ENCODE assay signal across 24 cellular contexts in the genomic region with DNA sequence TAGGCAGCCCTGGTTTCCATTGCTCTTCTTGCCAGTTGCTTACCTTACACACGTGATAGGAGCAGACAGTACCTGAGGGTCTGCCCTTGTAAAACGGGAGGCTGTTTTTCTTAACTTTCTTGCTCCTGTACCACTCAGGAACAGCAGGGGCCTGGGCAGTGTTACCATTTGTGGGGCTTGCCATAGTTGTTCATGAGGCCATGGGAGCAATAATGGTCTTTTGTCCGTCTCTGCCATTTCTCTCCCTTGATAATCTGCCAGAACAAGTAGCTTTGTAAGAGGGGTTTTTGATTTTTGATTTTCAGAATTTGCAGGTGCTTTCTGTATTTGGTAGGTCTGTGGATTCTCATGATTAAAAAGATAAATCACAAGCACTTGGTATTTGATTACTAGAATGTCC.
A peak's percentile ranks its signal among the peaks of the same experiment; 100 is the strongest.
DNase-seq lines count a peak whose midpoint lies in the region; ATAC-seq and TF ChIP-seq lines count a peak whose summit lies in the region.
"Had no signal": no experiment of that assay in that cellular context is flagged by ENCODE, and none has a peak within 500 bp of the region (broad histone marks: within the 10 kb centered on the region; RNA-seq: fewer than 3 reads in every experiment).

No MANE protein-coding gene starts in this region.

- H3K4me3 Mint-ChIP-seq in brain (no peak overlapping the region), endothelial cell (ENCODE audit: unreplicated experiment) (peak overlapping the region; percentile 12)
- H3K4me3 Mint-ChIP-seq in stimulated activated effector memory CD8-positive, alpha-beta T cell treated with anti-CD3 and anti-CD28 coated beads, Interleukin-12 subunit alpha, Interleukin-12 subunit beta, amount 100 ng/mL, for 72 hours: no peak overlapping the region
- H3K4me3 Mint-ChIP-seq in natural killer cell treated with Interleukin-12 subunit alpha and Interleukin-12 subunit beta and Interleukin-15 and Interleukin-18, amount 100 ng/mL, for 72 hours: no peak overlapping the region
- H3K4me3 Mint-ChIP-seq: CD8-positive, alpha-beta memory T cell had no signal

- peak overlapping the region in 3 of 5 experiments; percentile 4 to 59 (median 25) for H3K27ac Mint-ChIP-seq in brain
- H3K27ac Mint-ChIP-seq in endothelial cell (ENCODE audit: unreplicated experiment): no peak overlapping the region
- H3K27ac Mint-ChIP-seq in stimulated activated effector memory CD8-positive, alpha-beta T cell treated with anti-CD3 and anti-CD28 coated beads, Interleukin-12 subunit alpha, Interleukin-12 subunit beta, amount 100 ng/mL, for 72 hours: peak overlapping the region; percentile 30
- no peak overlapping the region for H3K27ac Mint-ChIP-seq in natural killer cell treated with Interleukin-12 subunit alpha and Interleukin-12 subunit beta and Interleukin-15 and Interleukin-18, amount 100 ng/mL, for 72 hours

- H3K9me3 Mint-ChIP-seq in brain (peaks cover 0 to 4% (median 3%) of the 10 kb centered on the region in 5 experiments), endothelial cell (ENCODE audit: unreplicated experiment) (no peaks in the 10 kb centered on the region)
- no peaks in the 10 kb centered on the region for H3K9me3 Mint-ChIP-seq in stimulated activated effector memory CD8-positive, alpha-beta T cell treated with anti-CD3 and anti-CD28 coated beads, Interleukin-12 subunit alpha, Interleukin-12 subunit beta, amount 100 ng/mL, for 72 hours
- no peaks in the 10 kb centered on the region for H3K9me3 Mint-ChIP-seq in natural killer cell treated with Interleukin-12 subunit alpha and Interleukin-12 subunit beta and Interleukin-15 and Interleukin-18, amount 100 ng/mL, for 72 hours
- H3K9me3 Mint-ChIP-seq: CD8-positive, alpha-beta memory T cell had no signal

- no peak for ATAC-seq in stimulated activated effector memory CD8-positive, alpha-beta T cell treated with anti-CD3 and anti-CD28 coated beads, Interleukin-12 subunit alpha, Interleukin-12 subunit beta, amount 100 ng/mL, for 72 hours
- ATAC-seq in natural killer cell treated with Interleukin-12 subunit alpha and Interleukin-12 subunit beta and Interleukin-15 and Interleukin-18, amount 100 ng/mL, for 72 hours: no peak
- ATAC-seq: HCT116, PC-3 had no signal

- TF ChIP-seq POLR2A in lower leg skin (IDR thresholded peaks at IDR 0.05): no peak

- DNase-seq in endothelial cell (ENCODE audit: low spot score) (no peak), lower leg skin (ENCODE audit: low spot score in 2 of 2) (no peak), COLO668 (lab: John Stamatoyannopoulos, UW; ENCODE audit: unreplicated experiment) (no peak), NCI-H526 treated with DMSO at 0.1 percent for 48 hours (lab: John Stamatoyannopoulos, UW) (no peak)
- no peak for DNase-seq in stimulated activated effector memory CD8-positive, alpha-beta T cell treated with anti-CD3 and anti-CD28 coated beads, Interleukin-12 subunit alpha, Interleukin-12 subunit beta, amount 100 ng/mL, for 72 hours (ENCODE audit: low spot score in 2 of 2)
- DNase-seq in natural killer cell treated with Interleukin-12 subunit alpha and Interleukin-12 subunit beta and Interleukin-15 and Interleukin-18, amount 100 ng/mL, for 72 hours (ENCODE audit: low spot score): no peak
- DNase-seq: CD8-positive, alpha-beta memory T cell; DMS153; DND-41; GOT3; IMR-90; KG1; MG63; NCI-H1105 treated with DMSO at 0.1 percent for 48 hours; NCI-H146; NCI-H1930; NCI-H446; NCI-H524 treated with DMSO at 0.1 percent for 48 hours; NCI-H82; NK-92 treated with Interleukin-12 subunit alpha and Interleukin-12 subunit beta, amount 100 ng/mL, for 24 hours; PC-3; SK-N-SH had no signal

- TF ChIP-seq CTCF in brain (conservative IDR thresholded peaks at IDR 0.05) (no peak), endothelial cell (IDR thresholded peaks at IDR 0.05; ENCODE audit: unreplicated experiment) (no peak), lower leg skin (IDR thresholded peaks at IDR 0.05) (no peak)

- peaks cover 2% of the 10 kb centered on the region for H3K27me3 Mint-ChIP-seq in brain
- peaks cover 13% of the 10 kb centered on the region for H3K27me3 Mint-ChIP-seq in endothelial cell (ENCODE audit: unreplicated experiment)
- H3K27me3 Mint-ChIP-seq in natural killer cell treated with Interleukin-12 subunit alpha and Interleukin-12 subunit beta and Interleukin-15 and Interleukin-18, amount 100 ng/mL, for 72 hours: no peaks in the 10 kb centered on the region

- no peak overlapping the region for H3K4me3 ChIP-seq in lower leg skin (ENCODE audit: low read depth, poor library complexity, severe bottlenecking)
- H3K4me3 ChIP-seq: MG63 had no signal

- H3K36me3 Mint-ChIP-seq in brain: peaks cover 78% of the 10 kb centered on the region
- peaks cover 42% of the 10 kb centered on the region for H3K36me3 Mint-ChIP-seq in endothelial cell (ENCODE audit: low read depth, unreplicated experiment)
- H3K36me3 Mint-ChIP-seq in stimulated activated effector memory CD8-positive, alpha-beta T cell treated with anti-CD3 and anti-CD28 coated beads, Interleukin-12 subunit alpha, Interleukin-12 subunit beta, amount 100 ng/mL, for 72 hours: peaks cover 6% of the 10 kb centered on the region
- H3K36me3 Mint-ChIP-seq in natural killer cell treated with Interleukin-12 subunit alpha and Interleukin-12 subunit beta and Interleukin-15 and Interleukin-18, amount 100 ng/mL, for 72 hours: no peaks in the 10 kb centered on the region

- H3K4me1 Mint-ChIP-seq in brain (peaks cover 6% of the 10 kb centered on the region), endothelial cell (ENCODE audit: unreplicated experiment) (peaks cover 56% of the 10 kb centered on the region)
- H3K4me1 Mint-ChIP-seq in stimulated activated effector memory CD8-positive, alpha-beta T cell treated with anti-CD3 and anti-CD28 coated beads, Interleukin-12 subunit alpha, Interleukin-12 subunit beta, amount 100 ng/mL, for 72 hours: no peaks in the 10 kb centered on the region
- H3K4me1 Mint-ChIP-seq in natural killer cell treated with Interleukin-12 subunit alpha and Interleukin-12 subunit beta and Interleukin-15 and Interleukin-18, amount 100 ng/mL, for 72 hours (ENCODE audit: low read depth in 2 of 2): no peaks in the 10 kb centered on the region
- H3K4me1 Mint-ChIP-seq: CD8-positive, alpha-beta memory T cell had no signal

- 65 to 67% methylated on average over 3 of the region's 3 CpGs for WGBS in lower leg skin, 2 donors

- intact Hi-C loops in lower leg skin (cut with DNase I; ENCODE audit: low total_unique reads): loop anchor here (10.0 kb wide), 2 partner anchors 260 to 390 kb away; a partner anchor contains a TSS

Comparison
In these comparisons a context has a peak if more than half of its experiments do, and no peak if none do; other contexts are left out.
1. H3K27ac Mint-ChIP-seq: peak in brain (3 of 5) and stimulated activated effector memory CD8-positive, alpha-beta T cell treated with anti-CD3 and anti-CD28 coated beads, Interleukin-12 subunit alpha, Interleukin-12 subunit beta, amount 100 ng/mL, for 72 hours (single experiment); none in endothelial cell (single experiment) and natural killer cell treated with Interleukin-12 subunit alpha and Interleukin-12 subunit beta and Interleukin-15 and Interleukin-18, amount 100 ng/mL, for 72 hours (0 of 2).